9 cellular contexts compared by ENCODE assay signal in genomic region chr19:47777245-47778088, GRCh38. TPM values are rescaled to one million over a fixed set of nuclear protein-coding genes. Genes with fewer than 3 reads are reported as not detected.
A peak's percentile ranks its signal among the peaks of the same experiment; 100 is the strongest.
DNase-seq lines count a peak whose midpoint lies in the region; ATAC-seq lines count a peak whose summit lies in the region.
"Not testable (repeated sequence)": the region's sequence is repeated elsewhere in the genome, so short reads cannot be mapped to it uniquely, and the experiment has no call there.
"Had no signal": no experiment of that assay in that cellular context is flagged by ENCODE, and none has a peak within 500 bp of the region (broad histone marks: within the 10 kb centered on the region; RNA-seq: fewer than 3 reads in every experiment).

No MANE protein-coding gene starts in this region.

- H2BK12ac ChIP-seq in neuronal stem cell (ENCODE audit: low read length): not testable (repeated sequence)

- not testable (repeated sequence) for H4K91ac ChIP-seq in neuronal stem cell (ENCODE audit: low read depth, low read length, poor library complexity)

- POLR2A ChIA-PET in T-cell (lab: Charles Lee): not testable (repeated sequence)

- H3K14ac ChIP-seq in neuronal stem cell (ENCODE audit: low read length): not testable (repeated sequence)

- peak overlapping the region; percentile 94 for H3K9ac ChIP-seq in neuronal stem cell (ENCODE audit: low read depth, low read length, poor library complexity)

- H3K23ac ChIP-seq in neuronal stem cell (ENCODE audit: low read depth, low read length, poor library complexity): not testable (repeated sequence)

- not testable (repeated sequence) for H4K8ac ChIP-seq in neuronal stem cell (ENCODE audit: low read depth, low read length)

- not testable (repeated sequence) for H3K27me3 ChIP-seq in CD4-positive, CD25-positive, alpha-beta regulatory T cell (ENCODE audit: control insufficient read depth, insufficient read depth, low read length); layer of hippocampus (ENCODE audit: control insufficient read depth, insufficient read depth, low read length); neuronal stem cell (ENCODE audit: control insufficient read depth in 3 of 3, insufficient read depth in 3 of 3, low read depth in 1 of 3, low read length in 3 of 3)

- peaks cover 0 to 46% (median 19%) of the 10 kb centered on the region in 4 donors for H3K4me1 Mint-ChIP-seq in CD4-positive, CD25-positive, alpha-beta regulatory T cell
- H3K4me1 Mint-ChIP-seq in IgD-negative memory B cell (peaks cover 8 to 14% (median 9%) of the 10 kb centered on the region in 3 donors), T-cell (peaks cover 26 to 38% (median 38%) of the 10 kb centered on the region in 3 donors)

- not testable (repeated sequence) for H2AK5ac ChIP-seq in neuronal stem cell (ENCODE audit: low read depth, low read length)

- H3K9me3 Mint-ChIP-seq in CD4-positive, CD25-positive, alpha-beta regulatory T cell; IgD-negative memory B cell; T-cell: not testable (repeated sequence)

- peak overlapping the region; percentile 93 to 98 (median 97) for H3K27ac Mint-ChIP-seq in CD4-positive, CD25-positive, alpha-beta regulatory T cell
- H3K27ac Mint-ChIP-seq in IgD-negative memory B cell (peak overlapping the region; percentile 57 to 96 (median 95)), T-cell (peak overlapping the region; percentile 93 to 97)

- not testable (repeated sequence) for H3K36me3 Mint-ChIP-seq in CD4-positive, CD25-positive, alpha-beta regulatory T cell; IgD-negative memory B cell
- peaks cover 14% of the 10 kb centered on the region for H3K36me3 Mint-ChIP-seq in T-cell

- H3K4me2 ChIP-seq in neuronal stem cell (ENCODE audit: insufficient read depth, low read length, poor library complexity, severe bottlenecking): peak overlapping the region; percentile 71

- H2BK120ac ChIP-seq in neuronal stem cell (ENCODE audit: low read depth, low read length): not testable (repeated sequence)

- no CpG with 5 or more reads among the region's 24 CpGs for WGBS in neuronal stem cell (ENCODE audit: extremely low coverage in 2 of 2, insufficient read length in 2 of 2, insufficient replicate concordance in 1 of 2), 2 donors

- peak overlapping the region; percentile 63 for H2BK15ac ChIP-seq in neuronal stem cell (ENCODE audit: low read length)

- H3K27ac ChIP-seq in CD4-positive, CD25-positive, alpha-beta regulatory T cell (ENCODE audit: insufficient read depth, low read length, poor library complexity, severe bottlenecking); neuronal stem cell (replicated peaks; ENCODE audit: low read length): not testable (repeated sequence)
- H3K27ac ChIP-seq in angular gyrus (ENCODE audit: low read depth, low read length) (peak overlapping the region; percentile 100), epithelial cell of prostate (peak overlapping the region; percentile 74), layer of hippocampus (ENCODE audit: low read depth, low read length) (peak overlapping the region; percentile 100), temporal lobe (ENCODE audit: low read depth, low read length) (peak overlapping the region; percentile 98)

- not testable (repeated sequence) for H3K36me3 ChIP-seq in CD4-positive, CD25-positive, alpha-beta regulatory T cell (ENCODE audit: control insufficient read depth, insufficient read depth, low read length)
- peaks cover 13 to 28% of the 10 kb centered on the region in 2 donors for H3K36me3 ChIP-seq in neuronal stem cell (replicated peaks in 1 of 2; ENCODE audit: control insufficient read depth in 2 of 2, insufficient read depth in 2 of 2, low read length in 2 of 2)

- ATAC-seq in CD4-positive, CD25-positive, alpha-beta regulatory T cell (ENCODE audit: low read depth in 2 of 2); T-cell (replicated peaks in 1 of 4): not testable (repeated sequence)

- not testable (repeated sequence) for H3K18ac ChIP-seq in neuronal stem cell (ENCODE audit: low read length)

- not testable (repeated sequence) for H3K4ac ChIP-seq in neuronal stem cell (ENCODE audit: low read length)

- peak overlapping the region; percentile 71 for H3K4me3 ChIP-seq in CD4-positive, CD25-positive, alpha-beta regulatory T cell (ENCODE audit: low read depth, low read length)
- peak overlapping the region; percentile 80 to 89 for H3K4me3 ChIP-seq in neuronal stem cell (ENCODE audit: low read length in 2 of 2)

- H2AFZ ChIP-seq in neuronal stem cell (ENCODE audit: low read length): peak overlapping the region; percentile 99

- CTCF ChIA-PET in T-cell (lab: Charles Lee): not testable (repeated sequence)

- peak overlapping the region; percentile 95 to 99 (median 98) for H3K4me3 Mint-ChIP-seq in CD4-positive, CD25-positive, alpha-beta regulatory T cell
- H3K4me3 Mint-ChIP-seq in IgD-negative memory B cell (peak overlapping the region; percentile 86 to 97 (median 96)), T-cell (peak overlapping the region; percentile 94 to 96 (median 95))

- H2BK5ac ChIP-seq in neuronal stem cell (ENCODE audit: low read length): not testable (repeated sequence)

- not testable (repeated sequence) for DNase-seq in CD4-positive, CD25-positive, alpha-beta regulatory T cell; T-cell; epithelial cell of prostate (ENCODE audit: low read depth, low spot score); neuronal stem cell (ENCODE audit: low spot score)

- H3K4me1 ChIP-seq in CD4-positive, CD25-positive, alpha-beta regulatory T cell (ENCODE audit: control insufficient read depth, insufficient read depth, low read length, poor library complexity, severe bottlenecking): peaks cover 27% of the 10 kb centered on the region
- H3K4me1 ChIP-seq in neuronal stem cell (ENCODE audit: control insufficient read depth in 2 of 2, insufficient read depth in 1 of 2, low read depth in 1 of 2, low read length in 2 of 2): peaks cover 12 to 13% of the 10 kb centered on the region in 2 donors

- H3K9me3 ChIP-seq in CD4-positive, CD25-positive, alpha-beta regulatory T cell (ENCODE audit: control insufficient read depth in 2 of 2, low read length in 2 of 2); neuronal stem cell (replicated peaks in 1 of 2; ENCODE audit: control insufficient read depth in 2 of 2, insufficient read depth in 1 of 2, low read depth in 1 of 2, low read length in 2 of 2): not testable (repeated sequence)

- not testable (repeated sequence) for H3K27me3 Mint-ChIP-seq in CD4-positive, CD25-positive, alpha-beta regulatory T cell; IgD-negative memory B cell; T-cell

- H3K79me1 ChIP-seq in neuronal stem cell (ENCODE audit: low read depth, low read length): not testable (repeated sequence)

RNA-seq across cellular contexts. Expression of gene SELENOW, which starts 1.0 kb away (rescaled TPM):
- 119 TPM for total RNA-seq in CD4-positive, CD25-positive, alpha-beta regulatory T cell
- 100 to 1,000 TPM; 345 to 422 (median 391) TPM for polyA plus RNA-seq in CD4-positive, CD25-positive, alpha-beta regulatory T cell
- 210 TPM for polyA plus RNA-seq in IgD-negative memory B cell
- total RNA-seq in T-cell: 100 to 1,000 TPM in 4 of 5 donors, 10 to 100 TPM in 1; 91.5 to 111 (median 101) TPM
- 198 TPM for polyA plus RNA-seq in neuronal stem cell (2013, experiment 1 of 2)
- 189 TPM for polyA plus RNA-seq in neuronal stem cell (2013, experiment 2 of 2)
- total RNA-seq in temporal lobe: 215 TPM

RNA-seq across cellular contexts. Expression of gene TPRX1, which starts 26.9 kb away (rescaled TPM):
- not detected for total RNA-seq in CD4-positive, CD25-positive, alpha-beta regulatory T cell
- not detected for polyA plus RNA-seq in CD4-positive, CD25-positive, alpha-beta regulatory T cell
- polyA plus RNA-seq in IgD-negative memory B cell: not detected
- total RNA-seq in T-cell (not detected), temporal lobe (not detected)
- not detected for polyA plus RNA-seq in neuronal stem cell (2013, experiment 1 of 2)
- polyA plus RNA-seq in neuronal stem cell (2013, experiment 2 of 2): not detected
- total RNA-seq: left lobe of liver had no signal

RNA-seq across cellular contexts. Expression of gene NOP53, which starts 32.1 kb away (rescaled TPM):
- 701 TPM for total RNA-seq in CD4-positive, CD25-positive, alpha-beta regulatory T cell
- polyA plus RNA-seq in CD4-positive, CD25-positive, alpha-beta regulatory T cell: 100 to 1,000 TPM; 168 to 353 (median 217) TPM
- polyA plus RNA-seq in IgD-negative memory B cell: 304 TPM
- total RNA-seq in T-cell: 1,000 to 10,000 TPM in 1 of 5 donors, 100 to 1,000 TPM in 4; 832 to 1,046 (median 935) TPM
- polyA plus RNA-seq in neuronal stem cell (2013, experiment 1 of 2): 401 TPM
- 405 TPM for polyA plus RNA-seq in neuronal stem cell (2013, experiment 2 of 2)
- 52.4 TPM for total RNA-seq in temporal lobe

RNA-seq across cellular contexts. Expression of gene CRX, which starts 44.3 kb away (rescaled TPM):
- total RNA-seq in CD4-positive, CD25-positive, alpha-beta regulatory T cell: not detected
- not detected for polyA plus RNA-seq in CD4-positive, CD25-positive, alpha-beta regulatory T cell
- not detected for polyA plus RNA-seq in IgD-negative memory B cell
- total RNA-seq in T-cell (not detected), temporal lobe (not detected)
- polyA plus RNA-seq in neuronal stem cell (2013, experiment 1 of 2): 0.14 TPM
- polyA plus RNA-seq in neuronal stem cell (2013, experiment 2 of 2): 0.08 TPM
- total RNA-seq: left lobe of liver had no signal

Comparison
In these comparisons a context has a peak if more than half of its experiments do, and no peak if none do; other contexts are left out.
1. RNA of gene NOP53, which starts 32.1 kb away (total RNA-seq): 832 to 1,046 TPM in T-cell and 701 TPM in CD4-positive, CD25-positive, alpha-beta regulatory T cell (single experiment); 52.4 TPM in temporal lobe (single experiment); every median in the first group is over 10 times any median in the second.
2. Peak in every context shown above with its lines, with median percentiles within 50 percentile points of each other: H3K27ac Mint-ChIP-seq and H3K4me3 Mint-ChIP-seq.